8 cellular contexts compared by ENCODE assay signal in genomic region chr11:118930152-118930712, GRCh38. TPM values are rescaled to one million over a fixed set of nuclear protein-coding genes. Genes with fewer than 3 reads are reported as not detected.
DNase-seq lines count a peak whose midpoint lies in the region; ATAC-seq and TF ChIP-seq lines count a peak whose summit lies in the region.

No MANE protein-coding gene starts in this region.

- DNase-seq in AML-193 (lab: John Stamatoyannopoulos, UW) (peak; percentile 59 to 63), HFF-Myc (ENCODE audit: extremely low read depth, low read depth) (no peak), NCI-H748 treated with DMSO at 0.1 percent for 48 hours (lab: John Stamatoyannopoulos, UW) (peak; percentile 66), mesendoderm (peak; percentile 99)
- peak; percentile 93 for DNase-seq in activated CD8-positive, alpha-beta T cell treated with anti-CD3 and anti-CD28 coated beads, Interleukin-2, amount 10 ng/mL, durations not matched to agents 7 days and 5 days
- peak; percentile 83 to 91 (median 86) for DNase-seq in effector memory CD8-positive, alpha-beta T cell
- peak; percentile 81 for DNase-seq in stimulated activated CD8-positive, alpha-beta memory T cell treated with anti-CD3 and anti-CD28 coated beads, Interleukin-15, amount 100 ng/mL, for 1 hour (ENCODE audit: low read depth)

- H3K9me3 Mint-ChIP-seq in activated CD8-positive, alpha-beta T cell treated with anti-CD3 and anti-CD28 coated beads, Interleukin-2, amount 10 ng/mL, durations not matched to agents 7 days and 5 days (ENCODE audit: insufficient read depth) = no peaks in the 10 kb centered on the region
- H3K9me3 Mint-ChIP-seq in effector memory CD8-positive, alpha-beta T cell = no peaks in the 10 kb centered on the region

- H3K18ac ChIP-seq in mesendoderm (ENCODE audit: low read length) = peak overlapping the region; percentile 77

- peaks cover 47% of the 10 kb centered on the region for H3K4me1 Mint-ChIP-seq in activated CD8-positive, alpha-beta T cell treated with anti-CD3 and anti-CD28 coated beads, Interleukin-2, amount 10 ng/mL, durations not matched to agents 7 days and 5 days (ENCODE audit: low read depth)
- peaks cover 34 to 38% of the 10 kb centered on the region in 2 donors for H3K4me1 Mint-ChIP-seq in effector memory CD8-positive, alpha-beta T cell (ENCODE audit: low read depth in 2 of 2)

- no peak overlapping the region for H2BK15ac ChIP-seq in mesendoderm (replicated peaks; ENCODE audit: low read depth)

- WGBS in mesendoderm (ENCODE audit: extremely low coverage, insufficient coverage, low lambda C conversion rate) = no CpG with 5 or more reads among the region's 18 CpGs

- no peaks in the 10 kb centered on the region for H3K36me3 Mint-ChIP-seq in activated CD8-positive, alpha-beta T cell treated with anti-CD3 and anti-CD28 coated beads, Interleukin-2, amount 10 ng/mL, durations not matched to agents 7 days and 5 days (ENCODE audit: low read depth)
- peaks cover 56% of the 10 kb centered on the region for H3K36me3 Mint-ChIP-seq in effector memory CD8-positive, alpha-beta T cell (ENCODE audit: insufficient read depth)

- CTCF ChIA-PET in activated CD8-positive, alpha-beta T cell treated with anti-CD3 and anti-CD28 coated beads, Interleukin-2, amount 10 ng/mL, durations not matched to agents 7 days and 5 days (lab: Charles Lee) = interaction anchor here (0.7 to 4.9 kb wide), 28 partner anchors 11 to 271 kb away, joined by 3 to 61 read pairs (median 4); partner anchors contain the start of genes CXCR5, DDX6, RPS25 and SLC37A4

- ATAC-seq in activated CD8-positive, alpha-beta T cell treated with anti-CD3 and anti-CD28 coated beads, Interleukin-2, amount 10 ng/mL, durations not matched to agents 7 days and 5 days = peak; percentile 21
- ATAC-seq in effector memory CD8-positive, alpha-beta T cell (replicated peaks) = peak; percentile 11
- no peak for ATAC-seq in HG02763 (IDR thresholded peaks at IDR 0.05; ENCODE audit: unreplicated experiment)

- peak overlapping the region; percentile 11 for H3K4ac ChIP-seq in mesendoderm (ENCODE audit: low read depth, low read length)

- peak overlapping the region; percentile 94 for H3K56ac ChIP-seq in mesendoderm (ENCODE audit: low read length)

- peak overlapping the region; percentile 33 for H2BK120ac ChIP-seq in mesendoderm (ENCODE audit: low read depth, low read length)

- H3K4me2 ChIP-seq in mesendoderm (ENCODE audit: low read length) = peak overlapping the region; percentile 94

- no peak overlapping the region for H4K5ac ChIP-seq in mesendoderm (ENCODE audit: low read length)

- no peaks in the 10 kb centered on the region for H3K27me3 ChIP-seq in mesendoderm (ENCODE audit: insufficient read depth, low read length, poor library complexity)

- H3K9ac ChIP-seq in mesendoderm (ENCODE audit: low read length) = peak overlapping the region; percentile 81

- peak overlapping the region; percentile 86 for H3K27ac ChIP-seq in mesendoderm (ENCODE audit: low read depth, low read length)

- H2AK5ac ChIP-seq in mesendoderm (ENCODE audit: low read length) = no peak overlapping the region

- POLR2A ChIA-PET in activated CD8-positive, alpha-beta T cell treated with anti-CD3 and anti-CD28 coated beads, Interleukin-2, amount 10 ng/mL, durations not matched to agents 7 days and 5 days (lab: Charles Lee) = interaction anchor here (0.8 to 4.3 kb wide), 10 partner anchors 10 to 191 kb away, joined by 3 to 43 read pairs (median 10); partner anchors contain the start of genes DDX6 and HINFP

- peak overlapping the region; percentile 99 for H3K27ac Mint-ChIP-seq in activated CD8-positive, alpha-beta T cell treated with anti-CD3 and anti-CD28 coated beads, Interleukin-2, amount 10 ng/mL, durations not matched to agents 7 days and 5 days
- H3K27ac Mint-ChIP-seq in effector memory CD8-positive, alpha-beta T cell = peak overlapping the region; percentile 99 to 100

- H3K4me3 Mint-ChIP-seq in activated CD8-positive, alpha-beta T cell treated with anti-CD3 and anti-CD28 coated beads, Interleukin-2, amount 10 ng/mL, durations not matched to agents 7 days and 5 days = peak overlapping the region; percentile 98
- H3K4me3 Mint-ChIP-seq in effector memory CD8-positive, alpha-beta T cell = peak overlapping the region; percentile 91 to 94

- H2BK5ac ChIP-seq in mesendoderm (ENCODE audit: low read length) = peak overlapping the region; percentile 96

- no peak overlapping the region for H4K8ac ChIP-seq in mesendoderm (ENCODE audit: low read depth, low read length)

- H3K4me3 ChIP-seq in HFF-Myc (replicated peaks; ENCODE audit: low read depth, low read length) (peak overlapping the region; percentile 61), mesendoderm (ENCODE audit: low read length) (peak overlapping the region; percentile 64)

- H3K23ac ChIP-seq in mesendoderm (ENCODE audit: low read length) = peak overlapping the region; percentile 98

- H3K79me2 ChIP-seq in mesendoderm (ENCODE audit: control insufficient read depth, insufficient read depth, low read length) = peaks cover 1% of the 10 kb centered on the region

- peak; percentile 92 for TF ChIP-seq CTCF in HFF-Myc (IDR thresholded peaks at IDR 0.05; ENCODE audit: low read depth, low read length, missing control alignments)

- no peaks in the 10 kb centered on the region for H3K36me3 ChIP-seq in mesendoderm (ENCODE audit: control insufficient read depth, insufficient read depth, low read length)

- H3K79me1 ChIP-seq in mesendoderm (ENCODE audit: low read length) = no peaks in the 10 kb centered on the region

- peaks cover 7% of the 10 kb centered on the region for H3K4me1 ChIP-seq in mesendoderm (ENCODE audit: control insufficient read depth, low read depth, low read length)

- H3K27me3 Mint-ChIP-seq in activated CD8-positive, alpha-beta T cell treated with anti-CD3 and anti-CD28 coated beads, Interleukin-2, amount 10 ng/mL, durations not matched to agents 7 days and 5 days (ENCODE audit: low read depth) = no peaks in the 10 kb centered on the region
- no peaks in the 10 kb centered on the region for H3K27me3 Mint-ChIP-seq in effector memory CD8-positive, alpha-beta T cell

RNA-seq across cellular contexts. Expression of gene BCL9L, which starts 4.5 kb away (rescaled TPM):
- 10 to 100 TPM; 70.0 to 70.6 TPM for total RNA-seq in activated CD8-positive, alpha-beta T cell treated with anti-CD3 and anti-CD28 coated beads, Interleukin-2, amount 10 ng/mL, durations not matched to agents 7 days and 5 days
- polyA plus RNA-seq in mesendoderm (2013, experiment 1 of 2) = 65.1 TPM
- 69.1 TPM for polyA plus RNA-seq in mesendoderm (2013, experiment 2 of 2)

RNA-seq across cellular contexts. Expression of gene UPK2, which starts 25.9 kb away (rescaled TPM):
- total RNA-seq in activated CD8-positive, alpha-beta T cell treated with anti-CD3 and anti-CD28 coated beads, Interleukin-2, amount 10 ng/mL, durations not matched to agents 7 days and 5 days = not detected
- 0.31 TPM for polyA plus RNA-seq in mesendoderm (2013, experiment 1 of 2)
- polyA plus RNA-seq in mesendoderm (2013, experiment 2 of 2) = 0.43 TPM

RNA-seq across cellular contexts. Expression of gene FOXR1, which starts 41.3 kb away (rescaled TPM):
- total RNA-seq in activated CD8-positive, alpha-beta T cell treated with anti-CD3 and anti-CD28 coated beads, Interleukin-2, amount 10 ng/mL, durations not matched to agents 7 days and 5 days = not detected
- 0.04 TPM for polyA plus RNA-seq in mesendoderm (2013, experiment 1 of 2)
- polyA plus RNA-seq in mesendoderm (2013, experiment 2 of 2) = not detected

RNA-seq across cellular contexts. Expression of gene CXCR5, which starts 46.5 kb away (rescaled TPM):
- under 1 TPM; 0.08 to 0.18 TPM for total RNA-seq in activated CD8-positive, alpha-beta T cell treated with anti-CD3 and anti-CD28 coated beads, Interleukin-2, amount 10 ng/mL, durations not matched to agents 7 days and 5 days
- polyA plus RNA-seq in mesendoderm (2013, experiment 1 of 2) = 0.80 TPM
- 0.70 TPM for polyA plus RNA-seq in mesendoderm (2013, experiment 2 of 2)
